ENCODE assay signal across 7 cellular contexts in the genomic region with DNA sequence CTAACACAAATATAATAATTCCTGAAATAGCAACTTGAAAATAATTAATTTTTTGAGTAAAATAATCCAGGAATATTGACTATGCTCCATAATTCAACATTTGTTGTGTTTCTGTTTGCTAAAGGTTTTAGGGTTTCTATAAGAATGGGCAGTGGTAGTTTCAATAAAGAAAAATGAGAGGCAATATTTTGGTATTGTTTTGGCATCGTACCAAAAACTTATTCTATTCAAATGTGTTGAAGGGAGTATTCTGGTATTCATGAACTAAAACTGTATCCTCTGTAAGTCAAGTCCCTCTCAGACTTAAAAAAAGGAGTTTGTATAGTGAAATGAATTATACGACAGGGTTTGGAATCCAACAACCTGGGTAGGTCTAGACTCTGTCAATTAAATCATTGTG.
"Had no signal": no experiment of that assay in that cellular context is flagged by ENCODE, and none has a peak within 500 bp of the region (broad histone marks: within the 10 kb centered on the region; RNA-seq: fewer than 3 reads in every experiment).

No MANE protein-coding gene starts in this region.

- DNase-seq: GDM1, GF-D8 had no signal

- FAIRE-seq: GM12878, GM12891, GM12892, GM18507, GM19239 had no signal

- H3K4me3 ChIP-seq: GM12878 had no signal

- ATAC-seq: GM12878 had no signal
